Comparison of ENCODE assay signal across 1 cellular context in genomic region chr2:231455222-231455621, GRCh38.
TF ChIP-seq lines count a peak whose summit lies in the region.

No MANE protein-coding gene starts in this region.

TF ChIP-seq in A549, 52 proteins besides CTCF, POLR2A, EP300 and RAD21 (continued from another document):
- TF ChIP-seq USF2 (IDR thresholded peaks at IDR 0.05) = no peak
